In genomic region chr19:38012944-38013343, GRCh38 we compare ENCODE assay signal across 25 cellular contexts.
DNase-seq lines count a peak whose midpoint lies in the region; ATAC-seq and TF ChIP-seq lines count a peak whose summit lies in the region.
"Had no signal": no experiment of that assay in that cellular context is flagged by ENCODE, and none has a peak within 500 bp of the region (broad histone marks: within the 10 kb centered on the region; RNA-seq: fewer than 3 reads in every experiment).

No MANE protein-coding gene starts in this region.

- H3K9me3 Mint-ChIP-seq in IgD-negative memory B cell = no peaks in the 10 kb centered on the region
- no peaks in the 10 kb centered on the region for H3K9me3 Mint-ChIP-seq in naive thymus-derived CD8-positive, alpha-beta T cell
- H3K9me3 Mint-ChIP-seq in activated CD8-positive, alpha-beta T cell treated with anti-CD3 and anti-CD28 coated beads, Interleukin-2, amount 10 ng/mL, durations not matched to agents 7 days and 5 days (ENCODE audit: insufficient read depth) = no peaks in the 10 kb centered on the region

- H3K4me2 ChIP-seq in BLaER1 treated with 17β-estradiol and CSF1 and Interleukin-3, amounts not matched to agents 10 nM and 100 nM = peak overlapping the region in 7 of 11 experiments; percentile 32 to 82 (median 63); a peak in 8 of 22 replicates
- H3K4me2 ChIP-seq in OCI-LY7 (ENCODE audit: low read length) = no peak overlapping the region
- H3K4me2 ChIP-seq: PC-9 had no signal

- H3K4me3 ChIP-seq in BLaER1 treated with 17β-estradiol and CSF1 and Interleukin-3, amounts not matched to agents 10 nM and 100 nM = no peak overlapping the region
- H3K4me3 ChIP-seq in dorsolateral prefrontal cortex (no peak overlapping the region), OCI-LY7 (ENCODE audit: low read depth, low read length, poor library complexity, severe bottlenecking) (no peak overlapping the region)
- H3K4me3 ChIP-seq: K562, PC-9, spleen, stomach, upper lobe of left lung had no signal

- H3K36me3 Mint-ChIP-seq in IgD-negative memory B cell = peaks cover 8% of the 10 kb centered on the region
- H3K36me3 Mint-ChIP-seq in naive thymus-derived CD8-positive, alpha-beta T cell = peaks cover 0 to 12% (median 0%) of the 10 kb centered on the region in 3 donors
- H3K36me3 Mint-ChIP-seq in activated CD8-positive, alpha-beta T cell treated with anti-CD3 and anti-CD28 coated beads, Interleukin-2, amount 10 ng/mL, durations not matched to agents 7 days and 5 days (ENCODE audit: low read depth) = no peaks in the 10 kb centered on the region

- ATAC-seq in naive thymus-derived CD8-positive, alpha-beta T cell = no peak
- no peak for ATAC-seq in activated CD8-positive, alpha-beta T cell treated with anti-CD3 and anti-CD28 coated beads, Interleukin-2, amount 10 ng/mL, durations not matched to agents 7 days and 5 days
- ATAC-seq in HG03196 (IDR thresholded peaks at IDR 0.05; ENCODE audit: unreplicated experiment) = no peak
- ATAC-seq: K562 had no signal

- BruUV-seq in OCI-LY7 (replicated peaks; lab: Mats Ljungman, UMichigan) = no TSS peak

- POLR2A ChIA-PET in naive thymus-derived CD8-positive, alpha-beta T cell (lab: Charles Lee) = no interaction called here
- POLR2A ChIA-PET in activated CD8-positive, alpha-beta T cell treated with anti-CD3 and anti-CD28 coated beads, Interleukin-2, amount 10 ng/mL, durations not matched to agents 7 days and 5 days (lab: Charles Lee) = no interaction called here
- POLR2A ChIA-PET in OCI-LY7 (lab: Charles Lee) = interaction anchor here (1.1 kb wide), 1 partner anchor 64 kb away, joined by 3 read pairs; no protein-coding TSS in a partner anchor

- H3K9me3 ChIP-seq in BLaER1 treated with 17β-estradiol and CSF1 and Interleukin-3, amounts not matched to agents 10 nM and 100 nM (replicated peaks in 1 of 11) = no peaks in the 10 kb centered on the region
- no peaks in the 10 kb centered on the region for H3K9me3 ChIP-seq in OCI-LY7 (ENCODE audit: low read length)
- H3K9me3 ChIP-seq: spleen, stomach, upper lobe of left lung had no signal

- peak overlapping the region in 5 of 11 experiments; percentile 6 to 40 (median 17); a peak in 4 of 22 replicates for H3K27ac ChIP-seq in BLaER1 treated with 17β-estradiol and CSF1 and Interleukin-3, amounts not matched to agents 10 nM and 100 nM
- H3K27ac ChIP-seq in dorsolateral prefrontal cortex = peak overlapping the region in 51 of 59 donors; percentile 4 to 90 (median 70)
- no peak overlapping the region for H3K27ac ChIP-seq in OCI-LY7 (ENCODE audit: low read depth, low read length, poor library complexity, severe bottlenecking)
- H3K27ac ChIP-seq: PC-9, stomach had no signal

- no peak overlapping the region for H2AFZ ChIP-seq in OCI-LY7 (ENCODE audit: low read length)
- H2AFZ ChIP-seq: PC-9 had no signal

- no peaks in the 10 kb centered on the region; a peak in 1 of 22 replicates for H4K20me1 ChIP-seq in BLaER1 treated with 17β-estradiol and CSF1 and Interleukin-3, amounts not matched to agents 10 nM and 100 nM
- H4K20me1 ChIP-seq in OCI-LY7 (ENCODE audit: insufficient read depth, low read length) = no peaks in the 10 kb centered on the region

- no peak for DNase-seq in dorsolateral prefrontal cortex
- DNase-seq in naive thymus-derived CD8-positive, alpha-beta T cell = no peak
- DNase-seq in NCI-H146 treated with DMSO at 0.1 percent for 48 hours (lab: John Stamatoyannopoulos, UW; ENCODE audit: unreplicated experiment) = no peak
- no peak for DNase-seq in activated CD8-positive, alpha-beta T cell treated with anti-CD3 and anti-CD28 coated beads, Interleukin-2, amount 10 ng/mL, durations not matched to agents 7 days and 5 days
- DNase-seq in OCI-LY7 (ENCODE audit: low spot score) = no peak
- DNase-seq: activated naive CD4-positive, alpha-beta T cell treated with anti-CD3 and anti-CD28 coated beads, Interleukin-2, amount 50 U/mL, for 16 hours; anterior cingulate cortex; C1 segment of cervical spinal cord; effector CD8-positive, alpha-beta T cell; foreskin melanocyte; hippocampal formation; kidney; NCI-H1694; NCI-H774; PC-9; retina; SIG-M5; spleen; stimulated activated CD4-positive, alpha-beta T cell treated with anti-CD3 and anti-CD28 coated beads, Interleukin-4, amount 100 ng/mL, for 4 hours; stomach; upper lobe of left lung had no signal

- no peaks in the 10 kb centered on the region for H3K79me2 ChIP-seq in OCI-LY7 (ENCODE audit: insufficient read depth, low read depth, low read length)

- H3K27me3 Mint-ChIP-seq in IgD-negative memory B cell = no peaks in the 10 kb centered on the region
- H3K27me3 Mint-ChIP-seq in naive thymus-derived CD8-positive, alpha-beta T cell = no peaks in the 10 kb centered on the region
- no peaks in the 10 kb centered on the region for H3K27me3 Mint-ChIP-seq in activated CD8-positive, alpha-beta T cell treated with anti-CD3 and anti-CD28 coated beads, Interleukin-2, amount 10 ng/mL, durations not matched to agents 7 days and 5 days (ENCODE audit: low read depth)

- H3K9me2 ChIP-seq in OCI-LY7 (ENCODE audit: insufficient read depth, low read length) = no peaks in the 10 kb centered on the region

- H3K9ac ChIP-seq in BLaER1 treated with 17β-estradiol and CSF1 and Interleukin-3, amounts not matched to agents 10 nM and 100 nM = peak overlapping the region in 2 of 11 experiments; percentile 1 to 40; a peak in 1 of 22 replicates

- TF ChIP-seq CTCF in dorsolateral prefrontal cortex (IDR thresholded peaks at IDR 0.05 in 54 of 56, conservative IDR thresholded peaks at IDR 0.05 in 2 of 56; ENCODE audit: low read depth in 1 of 56, partially characterized antibody in 56 of 56) (no peak), OCI-LY7 (conservative IDR thresholded peaks at IDR 0.05; ENCODE audit: low read length) (no peak)

- H3K4me3 Mint-ChIP-seq in IgD-negative memory B cell = no peak overlapping the region
- H3K4me3 Mint-ChIP-seq in naive thymus-derived CD8-positive, alpha-beta T cell = no peak overlapping the region
- no peak overlapping the region for H3K4me3 Mint-ChIP-seq in activated CD8-positive, alpha-beta T cell treated with anti-CD3 and anti-CD28 coated beads, Interleukin-2, amount 10 ng/mL, durations not matched to agents 7 days and 5 days

- peak overlapping the region; percentile 15 to 86 (median 35) for H3K27ac Mint-ChIP-seq in IgD-negative memory B cell
- H3K27ac Mint-ChIP-seq in naive thymus-derived CD8-positive, alpha-beta T cell = peak overlapping the region in 6 of 10 donors; percentile 1 to 53 (median 49)
- no peak overlapping the region for H3K27ac Mint-ChIP-seq in activated CD8-positive, alpha-beta T cell treated with anti-CD3 and anti-CD28 coated beads, Interleukin-2, amount 10 ng/mL, durations not matched to agents 7 days and 5 days

- peaks cover 23 to 37% (median 24%) of the 10 kb centered on the region in 3 donors for H3K4me1 Mint-ChIP-seq in IgD-negative memory B cell
- H3K4me1 Mint-ChIP-seq in naive thymus-derived CD8-positive, alpha-beta T cell = peaks cover 5 to 21% (median 11%) of the 10 kb centered on the region in 4 donors
- no peaks in the 10 kb centered on the region for H3K4me1 Mint-ChIP-seq in activated CD8-positive, alpha-beta T cell treated with anti-CD3 and anti-CD28 coated beads, Interleukin-2, amount 10 ng/mL, durations not matched to agents 7 days and 5 days (ENCODE audit: low read depth)

- intact Hi-C loops in dorsolateral prefrontal cortex (cut with DNase I) (no loop called here), OCI-LY7 (cut with micrococcal nuclease; ENCODE audit: unreplicated experiment) (no loop called here)

- no peaks in the 10 kb centered on the region for H3K27me3 ChIP-seq in BLaER1 treated with 17β-estradiol and CSF1 and Interleukin-3, amounts not matched to agents 10 nM and 100 nM
- H3K27me3 ChIP-seq in dorsolateral prefrontal cortex = no peaks in the 10 kb centered on the region
- H3K27me3 ChIP-seq: spleen, stomach, upper lobe of left lung had no signal

- peaks cover 0 to 97% (median 85%) of the 10 kb centered on the region in 10 experiments; a peak in 17 of 20 replicates for H3K4me1 ChIP-seq in BLaER1 treated with 17β-estradiol and CSF1 and Interleukin-3, amounts not matched to agents 10 nM and 100 nM
- peaks cover 40% of the 10 kb centered on the region for H3K4me1 ChIP-seq in OCI-LY7 (ENCODE audit: insufficient read depth, low read length, poor library complexity, severe bottlenecking)
- H3K4me1 ChIP-seq: stomach had no signal

- H3K36me3 ChIP-seq in BLaER1 treated with 17β-estradiol and CSF1 and Interleukin-3, amounts not matched to agents 10 nM and 100 nM = peaks cover 0 to 4% (median 0%) of the 10 kb centered on the region in 11 experiments; a peak in 1 of 22 replicates
- H3K36me3 ChIP-seq in OCI-LY7 (ENCODE audit: insufficient read depth, low read length) = no peaks in the 10 kb centered on the region
- H3K36me3 ChIP-seq: upper lobe of left lung had no signal

- CTCF ChIA-PET in activated CD8-positive, alpha-beta T cell treated with anti-CD3 and anti-CD28 coated beads, Interleukin-2, amount 10 ng/mL, durations not matched to agents 7 days and 5 days (lab: Charles Lee) = interaction anchor here (0.6 kb wide), 1 partner anchor 110 kb away, joined by 3 read pairs; no protein-coding TSS in a partner anchor
- CTCF ChIA-PET in OCI-LY7 (lab: Charles Lee; ENCODE audit: unreplicated experiment) = no interaction called here
